In the genomic region with DNA sequence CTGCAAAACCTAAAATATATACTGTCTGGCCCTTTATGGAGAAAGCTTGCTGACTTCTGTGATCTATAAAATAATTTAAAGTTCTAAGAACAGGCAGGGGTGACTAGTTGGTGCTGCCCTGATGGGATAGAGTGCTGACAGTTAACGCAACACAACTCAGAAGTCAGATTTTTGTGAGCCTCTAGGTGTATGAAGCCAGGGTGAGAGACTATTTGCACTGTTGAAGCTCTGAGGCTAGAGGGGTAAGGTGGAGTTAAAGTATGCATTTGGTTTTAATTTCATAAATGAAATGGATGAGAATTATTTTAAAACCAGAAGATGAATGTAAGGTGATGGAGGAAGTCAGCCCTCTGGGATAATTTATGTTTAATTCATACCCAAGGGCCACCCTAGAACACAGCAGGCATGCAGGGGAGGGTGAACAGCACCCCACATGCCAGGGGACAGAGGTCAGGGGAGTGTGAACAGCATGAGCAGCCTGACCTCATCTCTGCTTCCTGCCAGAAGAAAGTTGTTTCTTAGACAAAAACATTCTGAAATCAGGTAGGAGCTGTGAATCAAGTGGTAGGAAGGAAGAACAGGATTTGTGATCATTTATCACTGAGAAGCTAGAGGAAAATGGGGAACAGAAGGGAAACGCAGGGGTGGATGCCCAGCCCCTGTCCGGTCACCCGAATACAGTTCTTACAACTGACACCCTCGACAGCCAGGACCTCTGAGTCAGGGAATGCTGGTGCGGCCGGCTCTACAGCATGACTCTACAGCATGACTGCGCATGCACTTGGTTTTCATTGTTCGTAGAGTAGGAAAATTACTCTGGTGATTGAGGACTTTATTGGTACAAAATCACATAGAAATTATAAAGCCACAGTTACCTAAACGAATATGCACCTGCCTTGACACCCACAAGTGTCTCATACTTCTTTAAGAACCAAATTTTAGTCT, we compare ENCODE assay signal across 15 cellular contexts.
DNase-seq lines count a peak whose midpoint lies in the region; ATAC-seq, FAIRE-seq and TF ChIP-seq lines count a peak whose summit lies in the region.
"Had no signal": no experiment of that assay in that cellular context is flagged by ENCODE, and none has a peak within 500 bp of the region (broad histone marks: within the 10 kb centered on the region; RNA-seq: fewer than 3 reads in every experiment).

No MANE protein-coding gene starts in this region.

- peak overlapping the region in 1 of 2 donors; percentile 17 for H3K27ac ChIP-seq in kidney (ENCODE audit: low read depth in 2 of 2, low read length in 2 of 2)
- H3K27ac ChIP-seq: SJSA1 had no signal

- peak overlapping the region; percentile 82 for H3K27ac Mint-ChIP-seq in stimulated activated naive CD8-positive, alpha-beta T cell treated with anti-CD3 and anti-CD28 coated beads, Interleukin-15, Interleukin-2, amounts not matched to agents 100 ng/mL and 50 ng/mL, for 24 hours
- H3K27ac Mint-ChIP-seq: endodermal cell had no signal

- no peak for FAIRE-seq in kidney (lab: Jason Lieb, UNC)
- FAIRE-seq in urothelium cell line (lab: Jason Lieb, UNC), result no peak

- no peaks in the 10 kb centered on the region for H3K9me3 Mint-ChIP-seq in stimulated activated naive CD8-positive, alpha-beta T cell treated with anti-CD3 and anti-CD28 coated beads, Interleukin-15, Interleukin-2, amounts not matched to agents 100 ng/mL and 50 ng/mL, for 24 hours

- H3K36me3 ChIP-seq in kidney (ENCODE audit: control insufficient read depth in 1 of 2, insufficient read depth in 2 of 2, low read length in 2 of 2), result no peaks in the 10 kb centered on the region
- H3K36me3 ChIP-seq: SJSA1 had no signal

- peaks cover 50% of the 10 kb centered on the region for H3K36me3 Mint-ChIP-seq in stimulated activated naive CD8-positive, alpha-beta T cell treated with anti-CD3 and anti-CD28 coated beads, Interleukin-15, Interleukin-2, amounts not matched to agents 100 ng/mL and 50 ng/mL, for 24 hours (ENCODE audit: low read depth)

- peaks cover 0 to 5% of the 10 kb centered on the region in 2 donors for H3K4me1 ChIP-seq in kidney (ENCODE audit: control insufficient read depth in 1 of 2, insufficient read depth in 1 of 2, low read depth in 1 of 2, low read length in 2 of 2)
- H3K4me1 ChIP-seq: SJSA1 had no signal

- no peak for DNase-seq in stimulated activated naive CD8-positive, alpha-beta T cell treated with anti-CD3 and anti-CD28 coated beads, Interleukin-15, Interleukin-2, amounts not matched to agents 100 U/mL and 50 U/mL, for 24 hours
- DNase-seq in astrocyte of the hippocampus (ENCODE audit: low read depth, low spot score) (peak; percentile 40), kidney (peak; percentile 72), ureter (ENCODE audit: low spot score) (peak; percentile 34), hepatic stellate cell (ENCODE audit: low spot score) (no peak), urothelium cell line (ENCODE audit: low spot score) (no peak)
- DNase-seq: activated CD4-positive, CD25-positive, alpha-beta regulatory T cell treated with anti-CD3 and anti-CD28 coated beads, Interleukin-2, amount 50 U/mL, for 72 hours; endodermal cell; mesendoderm; NCI-H774; stimulated activated CD4-positive, alpha-beta T cell treated with anti-CD3 and anti-CD28 coated beads, Interleukin-2, amount 100 ng/mL, for 48 hours; stimulated activated naive CD4-positive, alpha-beta T cell treated with Interleukin-2 at 50 U/mL for 16 hours had no signal

- no peak for ATAC-seq in stimulated activated naive CD8-positive, alpha-beta T cell treated with anti-CD3 and anti-CD28 coated beads, Interleukin-15, Interleukin-2, amounts not matched to agents 100 U/mL and 50 U/mL, for 24 hours
- no peak for ATAC-seq in GM21515 (IDR thresholded peaks at IDR 0.05; ENCODE audit: unreplicated experiment)

- H3K27me3 Mint-ChIP-seq in stimulated activated naive CD8-positive, alpha-beta T cell treated with anti-CD3 and anti-CD28 coated beads, Interleukin-15, Interleukin-2, amounts not matched to agents 100 ng/mL and 50 ng/mL, for 24 hours, result no peaks in the 10 kb centered on the region

- peaks cover 43% of the 10 kb centered on the region for H3K4me1 Mint-ChIP-seq in stimulated activated naive CD8-positive, alpha-beta T cell treated with anti-CD3 and anti-CD28 coated beads, Interleukin-15, Interleukin-2, amounts not matched to agents 100 ng/mL and 50 ng/mL, for 24 hours (ENCODE audit: low read depth)
- H3K4me1 Mint-ChIP-seq: endodermal cell had no signal

- no peak overlapping the region for H3K4me3 ChIP-seq in kidney (ENCODE audit: low read length in 2 of 2)
- H3K4me3 ChIP-seq: SJSA1 had no signal

- H3K9me3 ChIP-seq in kidney (ENCODE audit: control insufficient read depth in 1 of 2, low read length in 2 of 2), result no peaks in the 10 kb centered on the region
- H3K9me3 ChIP-seq: SJSA1 had no signal

- H3K9ac ChIP-seq in kidney (ENCODE audit: low read length in 2 of 2), result no peak overlapping the region

- TF ChIP-seq CTCF in kidney (IDR thresholded peaks at IDR 0.05; ENCODE audit: borderline replicate concordance, extremely low read depth, insufficient read depth), result no peak

- H3K4me3 Mint-ChIP-seq in stimulated activated naive CD8-positive, alpha-beta T cell treated with anti-CD3 and anti-CD28 coated beads, Interleukin-15, Interleukin-2, amounts not matched to agents 100 ng/mL and 50 ng/mL, for 24 hours, result no peak overlapping the region
- H3K4me3 Mint-ChIP-seq: endodermal cell had no signal

- intact Hi-C loops in kidney (cut with DNase I), result no loop called here

Comparison
In these comparisons a context has a peak if more than half of its experiments do, and no peak if none do; other contexts are left out.
1. DNase-seq: peak in astrocyte of the hippocampus (single experiment), kidney (single experiment) and ureter (single experiment); none in stimulated activated naive CD8-positive, alpha-beta T cell treated with anti-CD3 and anti-CD28 coated beads, Interleukin-15, Interleukin-2, amounts not matched to agents 100 U/mL and 50 U/mL, for 24 hours (single experiment), hepatic stellate cell (single experiment) and urothelium cell line (single experiment).